In genomic region chr10:106836923-106837322, GRCh38 we compare ENCODE assay signal across 1 cellular context.
TF ChIP-seq lines count a peak whose summit lies in the region.

No MANE protein-coding gene starts in this region.

TF ChIP-seq in K562, 482 proteins besides CTCF, POLR2A, EP300 and RAD21 (continued from another document):
- TF ChIP-seq PKNOX1 (IDR thresholded peaks at IDR 0.05) (peak; percentile 48), ZNF121 (CRISPR knock-in tag; conservative IDR thresholded peaks at IDR 0.05) (no peak)
TF ChIP-seq in K562: peak in this region for 4.
